Comparison of ENCODE assay signal across 8 cellular contexts in genomic region chr19:39833464-39834286, GRCh38. TPM values are rescaled to one million over a fixed set of nuclear protein-coding genes. Genes with fewer than 3 reads are reported as not detected.
DNase-seq lines count a peak whose midpoint lies in the region; ATAC-seq and TF ChIP-seq lines count a peak whose summit lies in the region.

Gene DYRK1B, minus strand, starts transcription at chr19:39834162. Its CDS starts 2,295 bp downstream, at chr19:39831867.

- peak within 1 kb of the TSS; percentile 85 for H3K18ac ChIP-seq in H9 (ENCODE audit: insufficient read length, low read depth, low read length)

- H3K4me1 Mint-ChIP-seq in H9: peaks cover 18 to 19% of the 10 kb centered on the region in 2 experiments
- H3K4me1 Mint-ChIP-seq in T-helper 1 cell treated with Interleukin-12 subunit alpha and Interleukin-12 subunit beta and Interleukin-4 antibody, amounts not matched to agents 30 μg/mL and 1 μg/mL, for 36 hours (ENCODE audit: low read depth): peaks cover 24% of the 10 kb centered on the region

- H3K23ac ChIP-seq in H9 (ENCODE audit: insufficient read length, low read depth, low read length): no peak within 1 kb of the TSS

- H2BK20ac ChIP-seq in H9 (ENCODE audit: low read depth, low read length, poor library complexity, severe bottlenecking): no peak within 1 kb of the TSS

- H3K27ac ChIP-seq in H9 (ENCODE audit: insufficient read length, low read depth, low read length): no peak within 1 kb of the TSS
- H3K27ac ChIP-seq in angular gyrus (ENCODE audit: low read depth, low read length): peak within 1 kb of the TSS; percentile 95
- peak within 1 kb of the TSS; percentile 78 to 90 (median 87) for H3K27ac ChIP-seq in transverse colon

- peak within 1 kb of the TSS; percentile 59 for H3K14ac ChIP-seq in H9 (ENCODE audit: insufficient read depth, low read length)

- no peak within 1 kb of the TSS for H3K56ac ChIP-seq in H9 (ENCODE audit: insufficient read length, low read depth, low read length)

- no peak within 1 kb of the TSS for H4K91ac ChIP-seq in H9 (ENCODE audit: insufficient read length, low read depth, low read length)

- no peak within 1 kb of the TSS for H2BK5ac ChIP-seq in H9 (ENCODE audit: insufficient read length, low read length)

- ATAC-seq in left cardiac atrium: peak; percentile 97

- H3K79me2 ChIP-seq in H9 (ENCODE audit: insufficient read depth, low read length): no peaks in the 10 kb centered on the region

- WGBS in H9 (ENCODE audit: extremely low coverage, insufficient read length, low lambda C conversion rate): no CpG with 5 or more reads among the region's 59 CpGs
- 0% methylated on average over 22 of the region's 59 CpGs; no CpG with 5 or more reads in 1 of the 2 donors for WGBS in transverse colon (ENCODE audit: low coverage in 1 of 2), 2 donors

- no peak within 1 kb of the TSS for H2BK120ac ChIP-seq in H9 (ENCODE audit: low read depth, low read length, poor library complexity, severe bottlenecking)

- H3K4ac ChIP-seq in H9 (ENCODE audit: low read depth, low read length): no peak within 1 kb of the TSS

- H3K27me3 ChIP-seq in H9 (ENCODE audit: insufficient read depth, low read length): no peaks in the 10 kb centered on the region
- H3K27me3 ChIP-seq in transverse colon: no peaks in the 10 kb centered on the region

- H4K8ac ChIP-seq in H9 (replicated peaks; ENCODE audit: insufficient read length, low read depth, low read length): no peak within 1 kb of the TSS

- no peak within 1 kb of the TSS for H3T11ph ChIP-seq in H9 (ENCODE audit: low read length)

- no peak within 1 kb of the TSS for H2AFZ ChIP-seq in H9 (ENCODE audit: low read length)

- no peaks in the 10 kb centered on the region for H3K27me3 Mint-ChIP-seq in H9 (ENCODE audit: low read depth)
- no peaks in the 10 kb centered on the region for H3K27me3 Mint-ChIP-seq in T-helper 1 cell treated with Interleukin-12 subunit alpha and Interleukin-12 subunit beta and Interleukin-4 antibody, amounts not matched to agents 30 μg/mL and 1 μg/mL, for 36 hours (ENCODE audit: low read depth)

- H3K27ac Mint-ChIP-seq in H9: peak within 1 kb of the TSS; percentile 89 to 96 (median 95)
- peak within 1 kb of the TSS; percentile 81 for H3K27ac Mint-ChIP-seq in T-helper 1 cell treated with Interleukin-12 subunit alpha and Interleukin-12 subunit beta and Interleukin-4 antibody, amounts not matched to agents 30 μg/mL and 1 μg/mL, for 36 hours

- H2AK5ac ChIP-seq in H9 (ENCODE audit: insufficient read length, low read length): no peak within 1 kb of the TSS

- intact Hi-C loops in left cardiac atrium (cut with DNase I) (no loop called here), transverse colon (cut with DNase I; ENCODE audit: low total_unique reads) (no loop called here)

- no peaks in the 10 kb centered on the region for H4K20me1 ChIP-seq in H9 (ENCODE audit: control insufficient read depth, insufficient read depth, insufficient read length)

- peak within 1 kb of the TSS; percentile 51 for H3K9ac ChIP-seq in H9 (ENCODE audit: extremely low read depth, insufficient read length, low read length)

- no peaks in the 10 kb centered on the region for H3K23me2 ChIP-seq in H9 (ENCODE audit: insufficient read length, low read depth, low read length, poor library complexity, severe bottlenecking)

- H3K4me1 ChIP-seq in H9 (ENCODE audit: insufficient read depth, low read length): no peaks in the 10 kb centered on the region
- peaks cover 9 to 16% (median 12%) of the 10 kb centered on the region in 4 donors for H3K4me1 ChIP-seq in transverse colon

- H3K36me3 Mint-ChIP-seq in H9 (ENCODE audit: insufficient read depth in 1 of 3, low read depth in 3 of 3): peaks cover 29 to 75% (median 60%) of the 10 kb centered on the region in 3 experiments
- peaks cover 36% of the 10 kb centered on the region for H3K36me3 Mint-ChIP-seq in T-helper 1 cell treated with Interleukin-12 subunit alpha and Interleukin-12 subunit beta and Interleukin-4 antibody, amounts not matched to agents 30 μg/mL and 1 μg/mL, for 36 hours (ENCODE audit: low read depth)

- TF ChIP-seq POLR2A in NB4 (IDR thresholded peaks at IDR 0.05; ENCODE audit: extremely low read depth, insufficient read length) (no peak), transverse colon (IDR thresholded peaks at IDR 0.05) (peak; percentile 42)

- DNase-seq in G401 (ENCODE audit: low spot score) (peak; percentile 97), H9 (peak; percentile 97), NB4 (ENCODE audit: low read depth) (peak; percentile 21), left cardiac atrium (peak; percentile 98), pons (ENCODE audit: low spot score) (peak; percentile 98), transverse colon (peak; percentile 98)

- H4K5ac ChIP-seq in H9 (ENCODE audit: insufficient read length, low read depth, low read length): no peak within 1 kb of the TSS

- peak within 1 kb of the TSS; percentile 33 for H3K4me2 ChIP-seq in H9 (ENCODE audit: insufficient read depth, insufficient read length, low read length)

- H3K4me3 ChIP-seq in NB4 (ENCODE audit: low read depth, low read length) (no peak within 1 kb of the TSS), transverse colon (peak within 1 kb of the TSS; percentile 75 to 95 (median 84))

- H2BK15ac ChIP-seq in H9 (ENCODE audit: low read depth, low read length): no peak within 1 kb of the TSS; the same call in 1 of the 2 replicates

- TF ChIP-seq CTCF in H9 (conservative IDR thresholded peaks at IDR 0.05): no peak
- no peak for TF ChIP-seq CTCF in NB4 (IDR thresholded peaks at IDR 0.05; ENCODE audit: low read depth, low read length)
- TF ChIP-seq CTCF in transverse colon (IDR thresholded peaks at IDR 0.05): no peak

- in situ Hi-C loops in G401 (cut with HindIII; ENCODE audit: low sequenced_read_pairs) (no loop called here), transverse colon (cut with MboI; ENCODE audit: low pct_ligation_motif_present in 1 of 4, low pct_unique_long_range_greater_than_20kb in 1 of 4, low sequenced_read_pairs in 3 of 4) (no loop called here)

- H3K4me3 Mint-ChIP-seq in H9: peak within 1 kb of the TSS; percentile 76 to 80
- H3K4me3 Mint-ChIP-seq in T-helper 1 cell treated with Interleukin-12 subunit alpha and Interleukin-12 subunit beta and Interleukin-4 antibody, amounts not matched to agents 30 μg/mL and 1 μg/mL, for 36 hours: peak within 1 kb of the TSS; percentile 77

- H3K9me3 ChIP-seq in H9 (ENCODE audit: control insufficient read depth, low read depth, low read length) (no peaks in the 10 kb centered on the region), transverse colon (no peaks in the 10 kb centered on the region)

- TF ChIP-seq EP300 in transverse colon (IDR thresholded peaks at IDR 0.05; ENCODE audit: low read depth): no peak

- peaks cover 0 to 34% (median 16%) of the 10 kb centered on the region in 4 donors for H3K36me3 ChIP-seq in transverse colon

- no peaks in the 10 kb centered on the region for H3K79me1 ChIP-seq in H9 (ENCODE audit: insufficient read depth, low read depth, low read length, poor library complexity, severe bottlenecking)

- no peak within 1 kb of the TSS for H2BK12ac ChIP-seq in H9 (ENCODE audit: insufficient read length, low read depth, low read length)

- H3K9me3 Mint-ChIP-seq in H9: no peaks in the 10 kb centered on the region
- H3K9me3 Mint-ChIP-seq in T-helper 1 cell treated with Interleukin-12 subunit alpha and Interleukin-12 subunit beta and Interleukin-4 antibody, amounts not matched to agents 30 μg/mL and 1 μg/mL, for 36 hours: no peaks in the 10 kb centered on the region

RNA-seq across cellular contexts. Expression of gene DYRK1B, which starts in this region (rescaled TPM):
- total RNA-seq in G401 (2014; rRNA removed; shearing (Covaris generic)): 11.8 and 12.9 TPM in 2 replicates
- total RNA-seq in H9 (2021) (13.6 and 14.3 TPM in 2 replicates), left cardiac atrium (10 to 100 TPM in 1 of 2 donors, 1 to 10 TPM in 1; 7.0 to 14.7 TPM), transverse colon (10 to 100 TPM; 13.3 to 16.1 (median 15.1) TPM)

Comparison
In these comparisons a context has a peak if more than half of its experiments do, and no peak if none do; other contexts are left out.
1. DNase-seq: peak in every context shown above with its lines; median percentile 98 in left cardiac atrium; 98 in pons; 98 in transverse colon; 97 in G401; 97 in H9; 21 in NB4.